24 cellular contexts compared by ENCODE assay signal in genomic region chr16:3908951-3909437, GRCh38.
"Had no signal": no experiment of that assay in that cellular context is flagged by ENCODE, and none has a peak within 500 bp of the region (broad histone marks: within the 10 kb centered on the region; RNA-seq: fewer than 3 reads in every experiment).

No MANE protein-coding gene starts in this region.

- H3K27ac ChIP-seq: ascending aorta, coronary artery, neural progenitor cell, tibial nerve, uterus had no signal

- H3K4me3 ChIP-seq: ascending aorta, coronary artery, mucosa of descending colon, neural progenitor cell, tibial nerve, uterus had no signal

- H3K4me1 ChIP-seq: ascending aorta, tibial nerve, uterus had no signal

- H3K9me3 ChIP-seq: ascending aorta, mucosa of descending colon, tibial nerve, uterus had no signal

- H3K27me3 ChIP-seq: ascending aorta, neural progenitor cell, tibial nerve, uterus had no signal

- H3K36me3 ChIP-seq: ascending aorta, neural progenitor cell, tibial nerve, uterus had no signal

- ATAC-seq: activated naive CD8-positive, alpha-beta T cell treated with anti-CD3 and anti-CD28 coated beads, Interleukin-2, amount 50 U/mL, for 24 hours; mucosa of descending colon; stimulated activated naive CD8-positive, alpha-beta T cell treated with anti-CD3 and anti-CD28 coated beads, Interleukin-15, Interleukin-2, amounts not matched to agents 100 U/mL and 50 U/mL, for 24 hours had no signal

- DNase-seq: activated CD4-positive, alpha-beta T cell treated with anti-CD3 and anti-CD28 coated beads, Interleukin-2, amount 10 ng/mL, durations not matched to agents 7 days and 5 days; activated CD8-positive, alpha-beta memory T cell treated with anti-CD3 and anti-CD28 coated beads, Interleukin-2, amount 50 U/mL, for 4 hours; activated effector memory CD4-positive, alpha-beta T cell treated with Interleukin-2 at 50 U/mL for 16 hours; activated naive CD4-positive, alpha-beta T cell treated with anti-CD3 and anti-CD28 coated beads, Interleukin-2, amount 10 ng/mL, durations not matched to agents 7 days and 5 days; activated naive CD8-positive, alpha-beta T cell treated with anti-CD3 and anti-CD28 coated beads, Interleukin-2, amount 50 U/mL, for 24 hours; activated T-cell treated with anti-CD3 and anti-CD28 coated beads, Interleukin-2, amount 50 U/mL, for 48 hours; erythroblast; foreskin melanocyte; hypothalamus; islet precursor cell; mucosa of descending colon; naive B cell; stimulated activated CD4-positive, alpha-beta T cell treated with anti-CD3 and anti-CD28 coated beads, Interleukin-12 subunit alpha, Interleukin-12 subunit beta, amount 100 ng/mL, for 4 hours; stimulated activated CD4-positive, alpha-beta T cell treated with anti-CD3 and anti-CD28 coated beads, Interleukin-1b, Interleukin-23, amount 100 ng/mL, for 48 hours; stimulated activated CD8-positive, alpha-beta memory T cell treated with anti-CD3 and anti-CD28 coated beads, Interleukin-4, amount 100 ng/mL, for 48 hours; stimulated activated naive CD8-positive, alpha-beta T cell treated with anti-CD3 and anti-CD28 coated beads, Interleukin-15, Interleukin-2, amounts not matched to agents 100 U/mL and 50 U/mL, for 24 hours; substantia nigra; T-helper 1 cell; T-helper 9 cell; uterus had no signal
